Comparison of ENCODE assay signal across 12 cellular contexts in genomic region chr13:44293908-44294735, GRCh38.
DNase-seq lines count a peak whose midpoint lies in the region; ATAC-seq, FAIRE-seq and TF ChIP-seq lines count a peak whose summit lies in the region.
"Had no signal": no experiment of that assay in that cellular context is flagged by ENCODE, and none has a peak within 500 bp of the region (broad histone marks: within the 10 kb centered on the region; RNA-seq: fewer than 3 reads in every experiment).

No MANE protein-coding gene starts in this region.

- peaks cover 11% of the 10 kb centered on the region for H3K4me1 Mint-ChIP-seq in central memory CD8-positive, alpha-beta T cell

- H3K27ac Mint-ChIP-seq in central memory CD8-positive, alpha-beta T cell (ENCODE audit: low read depth) = no peak overlapping the region

- 63% methylated on average over 3 of the region's 3 CpGs for WGBS in liver
- 25% methylated on average over 3 of the region's 3 CpGs for WGBS in HepG2 (ENCODE audit: low lambda C conversion rate)
- 53 to 58% methylated on average over 3 of the region's 3 CpGs for WGBS in lung, 2 donors
- WGBS in aorta, 2 donors = 18 to 33% methylated on average over 3 of the region's 3 CpGs

- H3K9ac ChIP-seq in liver (ENCODE audit: low read depth in 1 of 2, low read length in 2 of 2) (no peak overlapping the region), HepG2 (ENCODE audit: insufficient read depth, low read depth, low read length) (no peak overlapping the region)

- BruUV-seq in HepG2 (replicated peaks; lab: Mats Ljungman, UMichigan) = no TSS peak

- peak in 1 of 2 donors; percentile 6 for TF ChIP-seq RAD21 in liver (IDR thresholded peaks at IDR 0.05)
- TF ChIP-seq RAD21 in HepG2 (CRISPR knock-in tag; IDR thresholded peaks at IDR 0.05) = no peak

- intact Hi-C loops in HepG2 (cut with micrococcal nuclease; ENCODE audit: unreplicated experiment) = no loop called here
- intact Hi-C loops in aorta (cut with DNase I) = no loop called here
- intact Hi-C loops in sciatic nerve (cut with DNase I) = no loop called here

- H3K27me3 ChIP-seq in liver (ENCODE audit: control insufficient read depth in 4 of 4, insufficient read depth in 4 of 4, low read length in 3 of 4) (no peaks in the 10 kb centered on the region), HepG2 (ENCODE audit: control insufficient read depth in 1 of 2, insufficient read depth in 2 of 2, low read length in 2 of 2) (peaks cover 0 to 1% of the 10 kb centered on the region in 2 experiments; a peak in 1 of 5 replicates), lung (ENCODE audit: control insufficient read depth, insufficient read depth) (no peaks in the 10 kb centered on the region), aorta (ENCODE audit: control insufficient read depth in 1 of 2, insufficient read depth in 2 of 2, low read length in 1 of 2) (no peaks in the 10 kb centered on the region)

- TF ChIP-seq CTCF in liver (IDR thresholded peaks at IDR 0.05; ENCODE audit: low read depth, low read length, missing input control) = no peak
- TF ChIP-seq CTCF in HepG2 (CRISPR knock-in tag; IDR thresholded peaks at IDR 0.05) = no peak
- TF ChIP-seq CTCF in lung (IDR thresholded peaks at IDR 0.05; ENCODE audit: control extremely low read depth, extremely low read depth) = no peak

- H3K4me3 ChIP-seq in liver (ENCODE audit: low read depth in 1 of 3, low read length in 3 of 3) (no peak overlapping the region), HepG2 (replicated peaks in 1 of 3; ENCODE audit: insufficient read depth in 1 of 3, low read depth in 2 of 3, low read length in 3 of 3) (no peak overlapping the region), lung (no peak overlapping the region), aorta (ENCODE audit: low read length in 2 of 2) (no peak overlapping the region)

- in situ Hi-C loops in HepG2 (cut with HindIII; ENCODE audit: extremely low pct_ligation_motif_present, low pct_unique_long_range_greater_than_20kb) = no loop called here

- no peaks in the 10 kb centered on the region for H3K79me2 ChIP-seq in HepG2 (ENCODE audit: insufficient read depth, low read length)

- CTCF ChIA-PET in HepG2 (lab: Yijun Ruan, JAX; ENCODE audit: low intra/inter-chr PET ratio, low total read pairs) = no interaction called here

- H3K27ac ChIP-seq in liver (ENCODE audit: low read depth in 1 of 2, low read length in 2 of 2) (no peak overlapping the region), HepG2 (ENCODE audit: extremely low read length, insufficient read depth, low read length) (no peak overlapping the region), lung (ENCODE audit: low read depth in 1 of 2, low read length in 1 of 2) (peak overlapping the region; percentile 62 to 74), aorta (ENCODE audit: low read depth in 1 of 2, low read length in 2 of 2) (peak overlapping the region; percentile 33 to 73)

- H3K4me1 ChIP-seq in liver (ENCODE audit: control insufficient read depth in 4 of 4, insufficient read depth in 4 of 4, low read length in 3 of 4) (peaks cover 0 to 10% (median 8%) of the 10 kb centered on the region in 4 donors), HepG2 (ENCODE audit: insufficient read depth, low read length) (no peaks in the 10 kb centered on the region), lung (ENCODE audit: control insufficient read depth in 2 of 2, insufficient read depth in 2 of 2, low read length in 2 of 2) (peaks cover 5 to 11% of the 10 kb centered on the region in 2 donors), aorta (ENCODE audit: control insufficient read depth in 1 of 2, insufficient read depth in 2 of 2, low read length in 2 of 2) (no peaks in the 10 kb centered on the region)

- POLR2A ChIA-PET in HepG2 (lab: Yijun Ruan, JAX) = no interaction called here

- no peak overlapping the region for H3K4me3 Mint-ChIP-seq in central memory CD8-positive, alpha-beta T cell

- no peak overlapping the region for H2AFZ ChIP-seq in HepG2 (ENCODE audit: low read length)

- no peak overlapping the region for H3K4me2 ChIP-seq in HepG2 (ENCODE audit: low read depth, low read length)

- H3K36me3 ChIP-seq in liver (ENCODE audit: control insufficient read depth in 4 of 4, insufficient read depth in 3 of 4, low read depth in 1 of 4, low read length in 3 of 4) (no peaks in the 10 kb centered on the region), HepG2 (replicated peaks in 1 of 2; ENCODE audit: control insufficient read depth in 1 of 2, insufficient read depth in 2 of 2, low read length in 2 of 2) (no peaks in the 10 kb centered on the region), lung (ENCODE audit: control insufficient read depth in 2 of 2, insufficient read depth in 2 of 2, low read length in 2 of 2) (no peaks in the 10 kb centered on the region), aorta (ENCODE audit: control insufficient read depth in 1 of 2, insufficient read depth in 2 of 2, low read length in 1 of 2) (no peaks in the 10 kb centered on the region)

- H3K27me3 Mint-ChIP-seq in central memory CD8-positive, alpha-beta T cell = peaks cover 39% of the 10 kb centered on the region

- no peak for TF ChIP-seq EP300 in HepG2 (IDR thresholded peaks at IDR 0.05; ENCODE audit: low read depth in 2 of 2, low read length in 2 of 2)
- no peak for TF ChIP-seq EP300 in HepG2 (CRISPR knock-in tag; IDR thresholded peaks at IDR 0.05; ENCODE audit: borderline replicate concordance)

- no peak for TF ChIP-seq POLR2A in HepG2 (IDR thresholded peaks at IDR 0.05; ENCODE audit: insufficient read depth in 1 of 2, low read depth in 2 of 2, low read length in 2 of 2)

- H4K20me1 ChIP-seq in HepG2 (ENCODE audit: insufficient read depth, low read length) = no peaks in the 10 kb centered on the region

- ATAC-seq in HepG2 (no peak), lung (ENCODE audit: insufficient read depth, low FRiP score) (no peak), aorta (ENCODE audit: low FRiP score) (peak; percentile 21), sciatic nerve (no peak), GM18861 (IDR thresholded peaks at IDR 0.05; ENCODE audit: unreplicated experiment) (no peak)
- peak; percentile 32 for ATAC-seq in central memory CD8-positive, alpha-beta T cell (replicated peaks; ENCODE audit: extremely low read depth, poor library complexity, severe bottlenecking)

- H3K9me3 ChIP-seq in liver (ENCODE audit: control insufficient read depth in 4 of 4, low read length in 3 of 4) = peaks cover 0 to 2% (median 0%) of the 10 kb centered on the region in 4 donors
- no peaks in the 10 kb centered on the region for H3K9me3 ChIP-seq in HepG2 (ENCODE audit: low read length)
- H3K9me3 ChIP-seq in lung (ENCODE audit: control insufficient read depth in 2 of 2, insufficient read depth in 1 of 2, low read length in 1 of 2) = no peaks in the 10 kb centered on the region
- no peaks in the 10 kb centered on the region for H3K9me3 ChIP-seq in aorta (ENCODE audit: control insufficient read depth, low read length)

- no peaks in the 10 kb centered on the region for H3K9me3 Mint-ChIP-seq in central memory CD8-positive, alpha-beta T cell

- no peak for FAIRE-seq in HepG2 (lab: Jason Lieb, UNC)

- H3K36me3 Mint-ChIP-seq in central memory CD8-positive, alpha-beta T cell (ENCODE audit: insufficient read depth) = no peaks in the 10 kb centered on the region

- DNase-seq in HepG2 (ENCODE audit: low spot score) = no peak
- no peak for DNase-seq in central memory CD8-positive, alpha-beta T cell (ENCODE audit: low spot score in 2 of 2)
- DNase-seq in lung (ENCODE audit: low spot score) = no peak
- no peak for DNase-seq in aorta
- DNase-seq in sciatic nerve (ENCODE audit: low spot score) = no peak
- no peak for DNase-seq in NCI-H2107 (lab: John Stamatoyannopoulos, UW)
- DNase-seq: activated gamma-delta T cell treated with Interleukin-2 at 50 U/mL for 16 hours, C1 segment of cervical spinal cord, Karpas-422, midbrain had no signal

TF ChIP-seq in liver, 16 proteins besides CTCF, POLR2A, EP300 and RAD21 (continues in another document):
- TF ChIP-seq RXRA (IDR thresholded peaks at IDR 0.05) (peak in 1 of 2 donors; percentile 50), HNF4A (conservative IDR thresholded peaks at IDR 0.05) (peak; percentile 37), JUND (IDR thresholded peaks at IDR 0.05) (peak in 1 of 2 donors; percentile 10), TAF1 (conservative IDR thresholded peaks at IDR 0.05) (no peak), HNF4G (IDR thresholded peaks at IDR 0.05) (no peak), ZBTB33 (IDR thresholded peaks at IDR 0.05) (no peak)

TF ChIP-seq in HepG2, 621 proteins besides CTCF, POLR2A, EP300 and RAD21:
- no peak for TF ChIP-seq ZNF230 (CRISPR knock-in tag; IDR thresholded peaks at IDR 0.05)
- TF ChIP-seq SMARCE1 (IDR thresholded peaks at IDR 0.05; ENCODE audit: borderline replicate concordance) = no peak
- no peak for TF ChIP-seq KLF13 (CRISPR knock-in tag; IDR thresholded peaks at IDR 0.05)

Comparison
In these comparisons a context has a peak if more than half of its experiments do, and no peak if none do; other contexts are left out.
1. H3K27ac ChIP-seq: peak in lung (2 of 2) and aorta (2 of 2); none in liver (0 of 2) and HepG2 (single experiment).
2. ATAC-seq: peak in central memory CD8-positive, alpha-beta T cell (single experiment) and aorta (single experiment); none in HepG2 (single experiment), lung (single experiment), sciatic nerve (single experiment) and GM18861 (single experiment).